Comparison of ENCODE assay signal across 8 cellular contexts in the genomic region with DNA sequence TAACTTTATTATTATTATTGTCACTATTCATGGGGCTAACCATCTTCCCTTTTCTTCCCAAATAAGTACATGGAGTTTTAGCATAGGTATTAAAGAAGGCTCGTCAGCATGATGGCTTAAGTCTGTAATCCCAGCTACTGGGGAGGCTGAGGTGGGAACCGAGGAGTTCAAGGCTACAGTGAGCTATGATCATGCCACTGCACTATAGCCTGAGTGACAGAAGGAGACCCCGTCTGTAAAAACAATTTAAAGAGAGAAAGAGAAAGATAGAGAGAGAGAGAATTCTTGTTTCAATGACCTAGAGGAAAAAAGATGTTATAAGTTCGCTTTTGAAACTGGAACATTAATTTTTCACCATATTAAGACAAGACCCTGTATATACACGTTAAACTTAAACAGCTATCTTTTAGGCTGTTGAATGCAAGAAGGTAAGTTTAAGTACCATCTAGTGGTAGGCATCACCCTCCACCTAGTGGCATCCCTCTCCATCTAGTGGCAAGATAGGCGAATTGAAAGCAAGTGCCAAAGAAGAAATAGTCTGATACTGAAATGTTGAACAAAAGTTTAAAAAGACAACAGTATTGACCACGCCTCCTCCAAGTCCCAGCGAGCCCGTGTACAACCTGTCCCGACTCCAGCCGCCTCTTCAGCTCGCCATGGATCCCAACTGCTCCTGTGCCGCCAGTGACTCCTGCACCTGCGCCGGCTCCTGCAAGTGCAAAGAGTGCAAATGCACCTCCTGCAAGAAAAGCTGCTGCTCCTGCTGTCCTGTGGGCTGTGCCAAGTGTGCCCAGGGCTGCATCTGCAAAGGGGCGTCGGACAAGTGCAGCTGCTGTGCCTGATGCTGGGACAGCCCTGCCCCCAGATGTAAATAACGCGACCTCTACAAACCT. TPM values are rescaled to one million over a fixed set of nuclear protein-coding genes. Genes with fewer than 3 reads are reported as not detected.
A peak's percentile ranks its signal among the peaks of the same experiment; 100 is the strongest.
DNase-seq lines count a peak whose midpoint lies in the region; ATAC-seq and TF ChIP-seq lines count a peak whose summit lies in the region.

No MANE protein-coding gene starts in this region.

- H3K27me3 Mint-ChIP-seq in CD14-positive monocyte (ENCODE audit: low read depth in 3 of 3), result peaks cover 3 to 8% (median 6%) of the 10 kb centered on the region in 3 donors
- peaks cover 2% of the 10 kb centered on the region for H3K27me3 Mint-ChIP-seq in activated CD4-positive, alpha-beta memory T cell treated with anti-CD3 and anti-CD28 coated beads for 36 hours
- H3K27me3 Mint-ChIP-seq in stimulated activated naive CD8-positive, alpha-beta T cell treated with anti-CD3 and anti-CD28 coated beads, Interleukin-15, Interleukin-2, amounts not matched to agents 100 ng/mL and 50 ng/mL, for 24 hours, result peaks cover 22% of the 10 kb centered on the region

- intact Hi-C loops in CD14-positive monocyte (cut with micrococcal nuclease), result loop anchor here in 1 of 2 donors (10.0 kb wide), 1 partner anchor 101 kb away; no protein-coding TSS in a partner anchor
- intact Hi-C loops in activated CD4-positive, alpha-beta memory T cell treated with anti-CD3 and anti-CD28 coated beads for 36 hours (cut with micrococcal nuclease), result loop anchor here (1.0 to 10.0 kb wide), 7 partner anchors 26 to 831 kb away; partner anchors contain the start of genes CENPC and YTHDC1

- peaks cover 0 to 1% of the 10 kb centered on the region in 2 donors for H3K4me1 ChIP-seq in lung (ENCODE audit: control insufficient read depth in 2 of 2, insufficient read depth in 2 of 2, low read length in 2 of 2)

- WGBS in lung, 2 donors, result 16% methylated on average over 19 of the region's 19 CpGs

- TF ChIP-seq CTCF in CD14-positive monocyte (IDR thresholded peaks at IDR 0.05), result peak; percentile 85
- peak; percentile 88 for TF ChIP-seq CTCF in lung (IDR thresholded peaks at IDR 0.05; ENCODE audit: control extremely low read depth, extremely low read depth)

- H3K36me3 Mint-ChIP-seq in CD14-positive monocyte, result no peaks in the 10 kb centered on the region
- H3K36me3 Mint-ChIP-seq in activated CD4-positive, alpha-beta memory T cell treated with anti-CD3 and anti-CD28 coated beads for 36 hours, result no peaks in the 10 kb centered on the region
- H3K36me3 Mint-ChIP-seq in stimulated activated naive CD8-positive, alpha-beta T cell treated with anti-CD3 and anti-CD28 coated beads, Interleukin-15, Interleukin-2, amounts not matched to agents 100 ng/mL and 50 ng/mL, for 24 hours (ENCODE audit: low read depth), result no peaks in the 10 kb centered on the region

- CTCF ChIA-PET in activated CD4-positive, alpha-beta memory T cell treated with anti-CD3 and anti-CD28 coated beads for 36 hours (lab: Charles Lee), result interaction anchor here (0.7 to 6.1 kb wide), 23 partner anchors 8 to 217 kb away, joined by 3 to 69 read pairs (median 4); partner anchors contain the start of gene YTHDC1

- peak overlapping the region in 1 of 7 donors; percentile 44 for H3K27ac Mint-ChIP-seq in CD14-positive monocyte
- no peak overlapping the region for H3K27ac Mint-ChIP-seq in activated CD4-positive, alpha-beta memory T cell treated with anti-CD3 and anti-CD28 coated beads for 36 hours
- H3K27ac Mint-ChIP-seq in stimulated activated naive CD8-positive, alpha-beta T cell treated with anti-CD3 and anti-CD28 coated beads, Interleukin-15, Interleukin-2, amounts not matched to agents 100 ng/mL and 50 ng/mL, for 24 hours, result no peak overlapping the region

- H3K4me3 Mint-ChIP-seq in CD14-positive monocyte, result peak overlapping the region; percentile 68 to 86
- peak overlapping the region; percentile 51 for H3K4me3 Mint-ChIP-seq in activated CD4-positive, alpha-beta memory T cell treated with anti-CD3 and anti-CD28 coated beads for 36 hours
- peak overlapping the region; percentile 63 for H3K4me3 Mint-ChIP-seq in stimulated activated naive CD8-positive, alpha-beta T cell treated with anti-CD3 and anti-CD28 coated beads, Interleukin-15, Interleukin-2, amounts not matched to agents 100 ng/mL and 50 ng/mL, for 24 hours

- peak; percentile 85 for ATAC-seq in GM18873 (IDR thresholded peaks at IDR 0.05; ENCODE audit: low FRiP score, unreplicated experiment)
- ATAC-seq in HG03103 (IDR thresholded peaks at IDR 0.05; ENCODE audit: low read depth, unreplicated experiment), result peak; percentile 52
- ATAC-seq in lung (ENCODE audit: insufficient read depth, low FRiP score), result peak; percentile 67

- H3K4me3 ChIP-seq in lung, result no peak overlapping the region

- POLR2A ChIA-PET in activated CD4-positive, alpha-beta memory T cell treated with anti-CD3 and anti-CD28 coated beads for 36 hours (lab: Charles Lee), result interaction anchor here (1.3 kb wide), 1 partner anchor 104 kb away, joined by 4 read pairs; no protein-coding TSS in a partner anchor

- no peaks in the 10 kb centered on the region for H3K9me3 ChIP-seq in lung (ENCODE audit: control insufficient read depth in 2 of 2, insufficient read depth in 1 of 2, low read length in 1 of 2)

- no peak overlapping the region for H3K27ac ChIP-seq in lung (ENCODE audit: low read depth in 1 of 2, low read length in 1 of 2)

- no peaks in the 10 kb centered on the region for H3K27me3 ChIP-seq in lung (ENCODE audit: control insufficient read depth, insufficient read depth)

- DNase-seq in CD14-positive monocyte (ENCODE audit: low spot score) (no peak), NCI-H446 treated with DMSO at 0.1 percent for 48 hours (lab: John Stamatoyannopoulos, UW) (peak; percentile 29), lung (ENCODE audit: low spot score) (peak; percentile 35)
- peak; percentile 45 for DNase-seq in activated CD4-positive, alpha-beta memory T cell treated with anti-CD3 and anti-CD28 coated beads for 36 hours
- DNase-seq in effector CD4-positive, alpha-beta T cell, result peak; percentile 33

- H3K9me3 Mint-ChIP-seq in CD14-positive monocyte, result peaks cover 0 to 1% (median 0%) of the 10 kb centered on the region in 7 donors
- H3K9me3 Mint-ChIP-seq in activated CD4-positive, alpha-beta memory T cell treated with anti-CD3 and anti-CD28 coated beads for 36 hours, result no peaks in the 10 kb centered on the region
- H3K9me3 Mint-ChIP-seq in stimulated activated naive CD8-positive, alpha-beta T cell treated with anti-CD3 and anti-CD28 coated beads, Interleukin-15, Interleukin-2, amounts not matched to agents 100 ng/mL and 50 ng/mL, for 24 hours, result no peaks in the 10 kb centered on the region

- H3K4me1 Mint-ChIP-seq in CD14-positive monocyte, result peaks cover 12% of the 10 kb centered on the region
- H3K4me1 Mint-ChIP-seq in activated CD4-positive, alpha-beta memory T cell treated with anti-CD3 and anti-CD28 coated beads for 36 hours (ENCODE audit: low read depth), result peaks cover 11% of the 10 kb centered on the region
- H3K4me1 Mint-ChIP-seq in stimulated activated naive CD8-positive, alpha-beta T cell treated with anti-CD3 and anti-CD28 coated beads, Interleukin-15, Interleukin-2, amounts not matched to agents 100 ng/mL and 50 ng/mL, for 24 hours (ENCODE audit: low read depth), result peaks cover 18% of the 10 kb centered on the region

- H3K36me3 ChIP-seq in lung (ENCODE audit: control insufficient read depth in 2 of 2, insufficient read depth in 2 of 2, low read length in 2 of 2), result no peaks in the 10 kb centered on the region

RNA-seq across cellular contexts. Expression of gene YTHDC1, which starts 26.0 kb away (rescaled TPM):
- 10 to 100 TPM; 11.0 to 11.5 TPM for polyA plus RNA-seq in CD14-positive monocyte
- 10 to 100 TPM; 66.8 to 68.5 TPM for total RNA-seq in activated CD4-positive, alpha-beta memory T cell treated with anti-CD3 and anti-CD28 coated beads for 36 hours
- 100 to 1,000 TPM in 1 of 2 donors, 10 to 100 TPM in 1; 55.4 to 207 TPM for total RNA-seq in lung
- polyA plus RNA-seq in lung, result 10 to 100 TPM; 37.4 to 42.9 TPM
